In genomic region chr4:150145090-150145949, GRCh38 we compare ENCODE assay signal across 16 cellular contexts.
DNase-seq lines count a peak whose midpoint lies in the region; ATAC-seq and TF ChIP-seq lines count a peak whose summit lies in the region.
"Had no signal": no experiment of that assay in that cellular context is flagged by ENCODE, and none has a peak within 500 bp of the region (broad histone marks: within the 10 kb centered on the region; RNA-seq: fewer than 3 reads in every experiment).

No MANE protein-coding gene starts in this region.

- H3K4me3 ChIP-seq in A673 (ENCODE audit: low read depth, low read length, poor library complexity, severe bottlenecking), result no peak overlapping the region
- no peak overlapping the region for H3K4me3 ChIP-seq in astrocyte of the spinal cord (ENCODE audit: low read depth, low read length)
- H3K4me3 ChIP-seq in iPS DF 6.9 (ENCODE audit: low read length), result no peak overlapping the region
- H3K4me3 ChIP-seq: cardiac muscle cell had no signal

- H3K27ac ChIP-seq in A673 (ENCODE audit: low read depth, low read length, poor library complexity, severe bottlenecking) (no peak overlapping the region), iPS DF 6.9 (ENCODE audit: low read length) (no peak overlapping the region)
- H3K27ac ChIP-seq: cardiac muscle cell had no signal

- WGBS in iPS DF 6.9 (ENCODE audit: insufficient coverage, insufficient read length), result no CpG with 5 or more reads among the region's 1 CpG

- ATAC-seq in HG02884 (IDR thresholded peaks at IDR 0.05; ENCODE audit: unreplicated experiment) (no peak), HG03378 (IDR thresholded peaks at IDR 0.05; ENCODE audit: unreplicated experiment) (no peak)
- ATAC-seq: stimulated activated effector memory CD8-positive, alpha-beta T cell treated with anti-CD3 and anti-CD28 coated beads, Interleukin-12 subunit alpha, Interleukin-12 subunit beta, amount 100 ng/mL, for 72 hours had no signal

- TF ChIP-seq CTCF in A673 (conservative IDR thresholded peaks at IDR 0.05; ENCODE audit: low read depth, low read length), result 0 out of 2 replicates have a peak, but pooled peaks have one; percentile 10
- peak; percentile 29 for TF ChIP-seq CTCF in astrocyte of the spinal cord (IDR thresholded peaks at IDR 0.05; ENCODE audit: low read depth, low read length)

- no peaks in the 10 kb centered on the region for H3K36me3 ChIP-seq in A673 (ENCODE audit: insufficient read depth, low read length, poor library complexity, severe bottlenecking)
- no peaks in the 10 kb centered on the region for H3K36me3 ChIP-seq in iPS DF 6.9 (ENCODE audit: control insufficient read depth, insufficient read depth, low read length)
- H3K36me3 ChIP-seq: cardiac muscle cell had no signal

- DNase-seq in A673 (ENCODE audit: low spot score) (no peak), HEK293T (ENCODE audit: extremely low spot score) (peak; percentile 23), astrocyte of the spinal cord (ENCODE audit: low read depth, low spot score) (peak; percentile 25), iPS DF 6.9 (ENCODE audit: low read depth, low spot score) (peak; percentile 5), medulla oblongata (ENCODE audit: extremely low spot score) (no peak)
- DNase-seq in stimulated activated CD4-positive, alpha-beta T cell treated with anti-CD3 and anti-CD28 coated beads, Interleukin-12 subunit alpha, Interleukin-12 subunit beta, amount 100 ng/mL, for 4 hours, result no peak
- DNase-seq: activated CD8-positive, alpha-beta memory T cell treated with anti-CD3 and anti-CD28 coated beads for 24 hours; activated gamma-delta T cell treated with Interleukin-2 at 50 U/mL for 16 hours; AML-193; DMS79 treated with DMSO at 0.1 percent for 48 hours; NCI-H2029; NK-92 treated with Interleukin-12 subunit alpha and Interleukin-12 subunit beta, amount 100 ng/mL, for 24 hours had no signal

- H3K4me1 ChIP-seq in A673 (ENCODE audit: insufficient read depth, low read length, poor library complexity, severe bottlenecking) (peaks cover 20% of the 10 kb centered on the region), iPS DF 6.9 (ENCODE audit: control insufficient read depth, insufficient read depth, low read length) (no peaks in the 10 kb centered on the region; the same call in 1 of the 2 replicates)

- intact Hi-C loops in A673 (cut with micrococcal nuclease; ENCODE audit: unreplicated experiment), result no loop called here

- CTCF ChIA-PET in A673 (lab: Charles Lee) (no interaction called here), HEK293T (lab: Yijun Ruan, JAX) (interaction anchor here (0.7 kb wide), 1 partner anchor 98 kb away, joined by 4 read pairs; no protein-coding TSS in a partner anchor)

- H3K9me3 ChIP-seq in A673 (ENCODE audit: low read depth, low read length, poor library complexity, severe bottlenecking) (peaks cover 8% of the 10 kb centered on the region), iPS DF 6.9 (ENCODE audit: control insufficient read depth, insufficient read depth, low read length) (no peaks in the 10 kb centered on the region)

- BruUV-seq in A673 (replicated peaks; lab: Mats Ljungman, UMichigan), result no TSS peak

- H3K27me3 ChIP-seq in A673 (replicated peaks; ENCODE audit: insufficient read depth, low read depth, low read length, poor library complexity) (no peaks in the 10 kb centered on the region), iPS DF 6.9 (ENCODE audit: control insufficient read depth, insufficient read depth, low read length) (no peaks in the 10 kb centered on the region)
- H3K27me3 ChIP-seq: cardiac muscle cell had no signal

- in situ Hi-C loops in astrocyte of the spinal cord (cut with HindIII; ENCODE audit: low sequenced_read_pairs), result no loop called here

- POLR2A ChIA-PET in A673 (lab: Charles Lee; ENCODE audit: low non-redundant PET), result no interaction called here
- POLR2A ChIA-PET in HEK293T (lab: Yijun Ruan, JAX), result no interaction called here

TF ChIP-seq in HEK293T, 16 proteins besides CTCF, POLR2A, EP300 and RAD21:
- TF ChIP-seq PKNOX1 (IDR thresholded peaks at IDR 0.05) (0 out of 2 replicates have a peak, but pooled peaks have one; percentile 20), FOXA1 (IDR thresholded peaks at IDR 0.05) (no peak), HDGF (IDR thresholded peaks at IDR 0.05; ENCODE audit: borderline replicate concordance) (no peak), NFRKB (IDR thresholded peaks at IDR 0.05) (no peak), BHLHE40 (IDR thresholded peaks at IDR 0.05; ENCODE audit: borderline replicate concordance) (no peak), L3MBTL2 (conservative IDR thresholded peaks at IDR 0.05) (no peak)

Comparison
In these comparisons a context has a peak if more than half of its experiments do, and no peak if none do; other contexts are left out.
1. DNase-seq: peak in HEK293T (single experiment), astrocyte of the spinal cord (single experiment) and iPS DF 6.9 (single experiment); none in A673 (single experiment), medulla oblongata (single experiment) and stimulated activated CD4-positive, alpha-beta T cell treated with anti-CD3 and anti-CD28 coated beads, Interleukin-12 subunit alpha, Interleukin-12 subunit beta, amount 100 ng/mL, for 4 hours (single experiment).